1 cellular context compared by ENCODE assay signal in genomic region chr16:50366126-50366525, GRCh38.
TF ChIP-seq lines count a peak whose summit lies in the region.

No MANE protein-coding gene starts in this region.

TF ChIP-seq in GM23338, 12 proteins besides CTCF, POLR2A, EP300 and RAD21 (continued from another document):
- TF ChIP-seq, protein P1, sequence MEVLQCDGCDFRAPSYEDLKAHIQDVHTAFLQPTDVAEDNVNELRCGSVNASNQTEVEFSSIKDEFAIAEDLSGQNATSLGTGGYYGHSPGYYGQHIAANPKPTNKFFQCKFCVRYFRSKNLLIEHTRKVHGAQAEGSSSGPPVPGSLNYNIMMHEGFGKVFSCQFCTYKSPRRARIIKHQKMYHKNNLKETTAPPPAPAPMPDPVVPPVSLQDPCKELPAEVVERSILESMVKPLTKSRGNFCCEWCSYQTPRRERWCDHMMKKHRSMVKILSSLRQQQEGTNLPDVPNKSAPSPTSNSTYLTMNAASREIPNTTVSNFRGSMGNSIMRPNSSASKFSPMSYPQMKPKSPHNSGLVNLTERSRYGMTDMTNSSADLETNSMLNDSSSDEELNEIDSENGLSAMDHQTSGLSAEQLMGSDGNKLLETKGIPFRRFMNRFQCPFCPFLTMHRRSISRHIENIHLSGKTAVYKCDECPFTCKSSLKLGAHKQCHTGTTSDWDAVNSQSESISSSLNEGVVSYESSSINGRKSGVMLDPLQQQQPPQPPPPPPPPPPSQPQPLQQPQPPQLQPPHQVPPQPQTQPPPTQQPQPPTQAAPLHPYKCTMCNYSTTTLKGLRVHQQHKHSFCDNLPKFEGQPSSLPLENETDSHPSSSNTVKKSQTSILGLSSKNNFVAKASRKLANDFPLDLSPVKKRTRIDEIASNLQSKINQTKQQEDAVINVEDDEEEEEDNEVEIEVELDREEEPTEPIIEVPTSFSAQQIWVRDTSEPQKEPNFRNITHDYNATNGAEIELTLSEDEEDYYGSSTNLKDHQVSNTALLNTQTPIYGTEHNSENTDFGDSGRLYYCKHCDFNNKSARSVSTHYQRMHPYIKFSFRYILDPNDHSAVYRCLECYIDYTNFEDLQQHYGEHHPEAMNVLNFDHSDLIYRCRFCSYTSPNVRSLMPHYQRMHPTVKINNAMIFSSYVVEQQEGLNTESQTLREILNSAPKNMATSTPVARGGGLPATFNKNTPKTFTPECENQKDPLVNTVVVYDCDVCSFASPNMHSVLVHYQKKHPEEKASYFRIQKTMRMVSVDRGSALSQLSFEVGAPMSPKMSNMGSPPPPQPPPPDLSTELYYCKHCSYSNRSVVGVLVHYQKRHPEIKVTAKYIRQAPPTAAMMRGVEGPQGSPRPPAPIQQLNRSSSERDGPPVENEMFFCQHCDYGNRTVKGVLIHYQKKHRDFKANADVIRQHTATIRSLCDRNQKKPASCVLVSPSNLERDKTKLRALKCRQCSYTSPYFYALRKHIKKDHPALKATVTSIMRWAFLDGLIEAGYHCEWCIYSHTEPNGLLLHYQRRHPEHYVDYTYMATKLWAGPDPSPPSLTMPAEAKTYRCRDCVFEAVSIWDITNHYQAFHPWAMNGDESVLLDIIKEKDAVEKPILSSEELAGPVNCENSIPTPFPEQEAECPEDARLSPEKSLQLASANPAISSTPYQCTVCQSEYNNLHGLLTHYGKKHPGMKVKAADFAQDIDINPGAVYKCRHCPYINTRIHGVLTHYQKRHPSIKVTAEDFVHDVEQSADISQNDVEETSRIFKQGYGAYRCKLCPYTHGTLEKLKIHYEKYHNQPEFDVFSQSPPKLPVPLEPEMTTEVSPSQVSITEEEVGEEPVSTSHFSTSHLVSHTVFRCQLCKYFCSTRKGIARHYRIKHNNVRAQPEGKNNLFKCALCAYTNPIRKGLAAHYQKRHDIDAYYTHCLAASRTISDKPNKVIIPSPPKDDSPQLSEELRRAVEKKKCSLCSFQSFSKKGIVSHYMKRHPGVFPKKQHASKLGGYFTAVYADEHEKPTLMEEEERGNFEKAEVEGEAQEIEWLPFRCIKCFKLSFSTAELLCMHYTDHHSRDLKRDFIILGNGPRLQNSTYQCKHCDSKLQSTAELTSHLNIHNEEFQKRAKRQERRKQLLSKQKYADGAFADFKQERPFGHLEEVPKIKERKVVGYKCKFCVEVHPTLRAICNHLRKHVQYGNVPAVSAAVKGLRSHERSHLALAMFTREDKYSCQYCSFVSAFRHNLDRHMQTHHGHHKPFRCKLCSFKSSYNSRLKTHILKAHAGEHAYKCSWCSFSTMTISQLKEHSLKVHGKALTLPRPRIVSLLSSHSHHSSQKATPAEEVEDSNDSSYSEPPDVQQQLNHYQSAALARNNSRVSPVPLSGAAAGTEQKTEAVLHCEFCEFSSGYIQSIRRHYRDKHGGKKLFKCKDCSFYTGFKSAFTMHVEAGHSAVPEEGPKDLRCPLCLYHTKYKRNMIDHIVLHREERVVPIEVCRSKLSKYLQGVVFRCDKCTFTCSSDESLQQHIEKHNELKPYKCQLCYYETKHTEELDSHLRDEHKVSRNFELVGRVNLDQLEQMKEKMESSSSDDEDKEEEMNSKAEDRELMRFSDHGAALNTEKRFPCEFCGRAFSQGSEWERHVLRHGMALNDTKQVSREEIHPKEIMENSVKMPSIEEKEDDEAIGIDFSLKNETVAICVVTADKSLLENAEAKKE (CRISPR knock-in tag; IDR thresholded peaks at IDR 0.05), result no peak
- TF ChIP-seq ETS1 (IDR thresholded peaks at IDR 0.05) (no peak), EZH2 (IDR thresholded peaks at IDR 0.05; ENCODE audit: low read depth, unreplicated experiment) (no peak), ZNF331 (CRISPR knock-in tag; IDR thresholded peaks at IDR 0.05; ENCODE audit: low read depth) (no peak), EZH2phosphoT487 (IDR thresholded peaks at IDR 0.05; ENCODE audit: unreplicated experiment) (no peak), CREB1 (CRISPR knock-in tag; IDR thresholded peaks at IDR 0.05; ENCODE audit: low read depth) (no peak), NANOG (IDR thresholded peaks at IDR 0.05; ENCODE audit: borderline replicate concordance) (no peak)
- TF ChIP-seq, protein P2, sequence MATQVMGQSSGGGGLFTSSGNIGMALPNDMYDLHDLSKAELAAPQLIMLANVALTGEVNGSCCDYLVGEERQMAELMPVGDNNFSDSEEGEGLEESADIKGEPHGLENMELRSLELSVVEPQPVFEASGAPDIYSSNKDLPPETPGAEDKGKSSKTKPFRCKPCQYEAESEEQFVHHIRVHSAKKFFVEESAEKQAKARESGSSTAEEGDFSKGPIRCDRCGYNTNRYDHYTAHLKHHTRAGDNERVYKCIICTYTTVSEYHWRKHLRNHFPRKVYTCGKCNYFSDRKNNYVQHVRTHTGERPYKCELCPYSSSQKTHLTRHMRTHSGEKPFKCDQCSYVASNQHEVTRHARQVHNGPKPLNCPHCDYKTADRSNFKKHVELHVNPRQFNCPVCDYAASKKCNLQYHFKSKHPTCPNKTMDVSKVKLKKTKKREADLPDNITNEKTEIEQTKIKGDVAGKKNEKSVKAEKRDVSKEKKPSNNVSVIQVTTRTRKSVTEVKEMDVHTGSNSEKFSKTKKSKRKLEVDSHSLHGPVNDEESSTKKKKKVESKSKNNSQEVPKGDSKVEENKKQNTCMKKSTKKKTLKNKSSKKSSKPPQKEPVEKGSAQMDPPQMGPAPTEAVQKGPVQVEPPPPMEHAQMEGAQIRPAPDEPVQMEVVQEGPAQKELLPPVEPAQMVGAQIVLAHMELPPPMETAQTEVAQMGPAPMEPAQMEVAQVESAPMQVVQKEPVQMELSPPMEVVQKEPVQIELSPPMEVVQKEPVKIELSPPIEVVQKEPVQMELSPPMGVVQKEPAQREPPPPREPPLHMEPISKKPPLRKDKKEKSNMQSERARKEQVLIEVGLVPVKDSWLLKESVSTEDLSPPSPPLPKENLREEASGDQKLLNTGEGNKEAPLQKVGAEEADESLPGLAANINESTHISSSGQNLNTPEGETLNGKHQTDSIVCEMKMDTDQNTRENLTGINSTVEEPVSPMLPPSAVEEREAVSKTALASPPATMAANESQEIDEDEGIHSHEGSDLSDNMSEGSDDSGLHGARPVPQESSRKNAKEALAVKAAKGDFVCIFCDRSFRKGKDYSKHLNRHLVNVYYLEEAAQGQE (IDR thresholded peaks at IDR 0.05; ENCODE audit: unreplicated experiment), result no peak
